8 cellular contexts compared by ENCODE assay signal in genomic region chr6:35731414-35731735, GRCh38. TPM values are rescaled to one million over a fixed set of nuclear protein-coding genes. Genes with fewer than 3 reads are reported as not detected.
A peak's percentile ranks its signal among the peaks of the same experiment; 100 is the strongest.
DNase-seq lines count a peak whose midpoint lies in the region; ATAC-seq and TF ChIP-seq lines count a peak whose summit lies in the region.

No MANE protein-coding gene starts in this region.

- TF ChIP-seq CTCF in uterus (IDR thresholded peaks at IDR 0.05): no peak

- H3K36me3 ChIP-seq in uterus: no peaks in the 10 kb centered on the region

- H3K9me3 ChIP-seq in right cardiac atrium (ENCODE audit: control insufficient read depth, low read length) (no peaks in the 10 kb centered on the region), uterus (no peaks in the 10 kb centered on the region)

- H3K4me3 ChIP-seq in right cardiac atrium (ENCODE audit: low read length) (peak overlapping the region; percentile 67), uterus (peak overlapping the region; percentile 55 to 66)

- peak; percentile 61 for TF ChIP-seq POLR2A in GM10847 (IDR thresholded peaks at IDR 0.05; ENCODE audit: extremely low read depth, insufficient read length)
- peak; percentile 86 to 92 for TF ChIP-seq POLR2A in uterus (IDR thresholded peaks at IDR 0.05)

- peak; percentile 43 for ATAC-seq in HG02571 (IDR thresholded peaks at IDR 0.05; ENCODE audit: unreplicated experiment)
- peak; percentile 69 to 77 for ATAC-seq in right cardiac atrium

- intact Hi-C loops in right cardiac atrium (cut with DNase I): loop anchor here in 2 of 4 donors (2.0 to 5.0 kb wide), 2 partner anchors 44 to 145 kb away; partner anchors contain the start of gene FKBP5 (in 1 of the 2)
- intact Hi-C loops in uterus (cut with DNase I; ENCODE audit: low total_unique reads): loop anchor here (5.0 kb wide), 1 partner anchor 129 kb away; no protein-coding TSS in a partner anchor

- under 1% methylated on average over 23 of the region's 23 CpGs for WGBS in right cardiac atrium

- H3K27ac ChIP-seq in angular gyrus (ENCODE audit: low read depth, low read length) (peak overlapping the region; percentile 100), right cardiac atrium (ENCODE audit: low read length) (peak overlapping the region; percentile 100), uterus (peak overlapping the region; percentile 98 to 100)

- peak; percentile 75 for DNase-seq in NCI-H128 (lab: John Stamatoyannopoulos, UW; ENCODE audit: unreplicated experiment)
- DNase-seq in T-helper 2 cell: peak; percentile 78 to 94 (median 89)
- DNase-seq in right cardiac atrium: peak; percentile 98 to 100 (median 99)
- peak; percentile 91 for DNase-seq in putamen (ENCODE audit: low spot score)
- peak; percentile 98 to 99 for DNase-seq in uterus

- H3K4me1 ChIP-seq in right cardiac atrium (ENCODE audit: control insufficient read depth, insufficient read depth, low read length) (peaks cover 31% of the 10 kb centered on the region), uterus (peaks cover 27 to 31% of the 10 kb centered on the region in 2 donors)

- H3K27me3 ChIP-seq in right cardiac atrium (ENCODE audit: control insufficient read depth, insufficient read depth) (no peaks in the 10 kb centered on the region), uterus (no peaks in the 10 kb centered on the region)

RNA-seq across cellular contexts. Expression of gene ARMC12, which starts 5.5 kb away (rescaled TPM):
- under 1 TPM in 1 of 4 donors, not detected in 3; 0.31 TPM for total RNA-seq in right cardiac atrium
- 0.32 TPM for polyA plus RNA-seq in right cardiac atrium
- 1 to 10 TPM in 2 of 4 donors, not detected in 2; 1.6 TPM for total RNA-seq in uterus

RNA-seq across cellular contexts. Expression of gene FKBP5, which starts 42.7 kb away (rescaled TPM):
- 100 to 1,000 TPM; 109 to 155 (median 111) TPM for total RNA-seq in right cardiac atrium
- 75.0 TPM for polyA plus RNA-seq in right cardiac atrium
- total RNA-seq in uterus: 100 to 1,000 TPM in 2 of 4 donors, 10 to 100 TPM in 2; 35.1 to 197 (median 84.5) TPM

RNA-seq across cellular contexts. Expression of gene CLPSL2, which starts 45.0 kb away (rescaled TPM):
- not detected for total RNA-seq in right cardiac atrium
- not detected for polyA plus RNA-seq in right cardiac atrium
- total RNA-seq in uterus: not detected

RNA-seq across cellular contexts. Expression of gene CLPSL1, which starts 49.4 kb away (rescaled TPM):
- total RNA-seq in right cardiac atrium (not detected), uterus (not detected)
- not detected for polyA plus RNA-seq in right cardiac atrium

Comparison
In these comparisons a context has a peak if more than half of its experiments do, and no peak if none do; other contexts are left out.
1. Peak in every context shown above with its lines: DNase-seq, ATAC-seq, H3K4me3 ChIP-seq and H3K27ac ChIP-seq.